ENCODE assay signal across 11 cellular contexts in the genomic region with DNA sequence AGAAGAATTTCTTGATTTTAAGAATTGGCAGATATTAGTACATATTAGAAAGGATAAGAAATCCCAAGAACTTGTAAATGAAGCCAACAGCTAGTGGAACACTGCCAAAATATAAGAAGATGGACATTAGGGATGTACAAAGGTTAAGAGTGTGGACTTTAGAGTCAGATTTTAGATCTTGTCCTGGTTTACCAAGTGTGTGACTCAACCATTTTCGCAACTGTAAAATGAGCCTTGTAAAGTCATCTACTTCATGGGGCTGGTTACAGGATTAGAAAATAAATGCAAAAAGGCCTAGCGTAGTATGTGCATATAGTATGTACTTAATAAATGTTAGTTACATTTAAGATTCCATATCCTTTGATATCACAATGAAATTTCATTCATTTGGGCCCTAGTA.
"Had no signal": no experiment of that assay in that cellular context is flagged by ENCODE, and none has a peak within 500 bp of the region (broad histone marks: within the 10 kb centered on the region; RNA-seq: fewer than 3 reads in every experiment).

No MANE protein-coding gene starts in this region.

- DNase-seq: activated B cell treated with CpG ODN at 0.5 μM for 24 hours; activated CD4-positive, alpha-beta T cell treated with anti-CD3 and anti-CD28 coated beads, Interleukin-2, amount 10 ng/mL, durations not matched to agents 24 days and 14 days; activated naive CD4-positive, alpha-beta T cell treated with anti-CD3 and anti-CD28 coated beads, Interleukin-2, amount 10 ng/mL, durations not matched to agents 7 days and 5 days; adrenal gland; erythroblast; gastrocnemius medialis; left ventricle myocardium inferior; ovary; SK-N-SH; substantia nigra; transverse colon had no signal

- H3K4me3 ChIP-seq: adrenal gland, gastrocnemius medialis, left ventricle myocardium inferior, ovary, transverse colon had no signal
